Comparison of ENCODE assay signal across 8 cellular contexts in genomic region chr10:73774637-73775036, GRCh38. TPM values are rescaled to one million over a fixed set of nuclear protein-coding genes. Genes with fewer than 3 reads are reported as not detected.
DNase-seq lines count a peak whose midpoint lies in the region; ATAC-seq and TF ChIP-seq lines count a peak whose summit lies in the region.

No MANE protein-coding gene starts in this region.

- H3K36me3 ChIP-seq in left lung, result peaks cover 0 to 68% of the 10 kb centered on the region in 2 donors

- no peaks in the 10 kb centered on the region for H3K27me3 ChIP-seq in left lung

- in situ Hi-C loops in GM13977 (cut with MboI; ENCODE audit: low pct_unique_long_range_greater_than_20kb, low sequenced_read_pairs, unreplicated experiment), result no loop called here

- DNase-seq in AG09319 (ENCODE audit: extremely low read depth, low read depth) (peak; percentile 14), GM13977 (ENCODE audit: low spot score) (no peak), activated B cell treated with CpG ODN at 0.5 μM for 24 hours (no peak), left lung (no peak), GM19240 (ENCODE audit: insufficient read length, low spot score) (no peak), NCI-H774 (lab: John Stamatoyannopoulos, UW) (no peak)

- H3K36me3 Mint-ChIP-seq in activated B cell treated with CpG ODN at 0.5 μM for 24 hours (ENCODE audit: low read depth), result peaks cover 67% of the 10 kb centered on the region

- peak overlapping the region; percentile 5 for H3K27ac Mint-ChIP-seq in activated B cell treated with CpG ODN at 0.5 μM for 24 hours

- peak overlapping the region in 1 of 2 donors; percentile 98 for H3K27ac ChIP-seq in left lung

- no peaks in the 10 kb centered on the region for H3K27me3 Mint-ChIP-seq in activated B cell treated with CpG ODN at 0.5 μM for 24 hours

- TF ChIP-seq CTCF in AG09319 (IDR thresholded peaks at IDR 0.05; ENCODE audit: low read depth, low read length) (no peak; the same call in 1 of the 2 replicates), GM13977 (IDR thresholded peaks at IDR 0.05; ENCODE audit: extremely low read depth, insufficient read depth, missing control alignments) (peak; percentile 35), activated B cell treated with CpG ODN at 0.5 μM for 24 hours (IDR thresholded peaks at IDR 0.05) (no peak), left lung (IDR thresholded peaks at IDR 0.05) (no peak)

- H3K9me3 ChIP-seq in left lung, result no peaks in the 10 kb centered on the region

- intact Hi-C loops in activated B cell treated with CpG ODN at 0.5 μM for 24 hours (cut with micrococcal nuclease), result loop anchor here (5.0 kb wide), 1 partner anchor 1053 kb away; the partner anchor contains the start of gene KAT6B
- intact Hi-C loops in left lung (cut with DNase I), result no loop called here

- peaks cover 24 to 56% of the 10 kb centered on the region in 2 donors for H3K4me1 ChIP-seq in left lung

- peaks cover 48% of the 10 kb centered on the region for H3K4me1 Mint-ChIP-seq in activated B cell treated with CpG ODN at 0.5 μM for 24 hours

- H3K9me3 Mint-ChIP-seq in activated B cell treated with CpG ODN at 0.5 μM for 24 hours, result no peaks in the 10 kb centered on the region

- CTCF ChIA-PET in activated B cell treated with CpG ODN at 0.5 μM for 24 hours (lab: Charles Lee), result no interaction called here

- peak overlapping the region in 1 of 2 donors; percentile 87 for H3K4me3 ChIP-seq in left lung

- peak overlapping the region; percentile 91 for H3K4me3 Mint-ChIP-seq in activated B cell treated with CpG ODN at 0.5 μM for 24 hours

- ATAC-seq in activated B cell treated with CpG ODN at 0.5 μM for 24 hours (ENCODE audit: low read depth), result no peak
- peak; percentile 2 for ATAC-seq in left lung
- no peak for ATAC-seq in GM19467 (IDR thresholded peaks at IDR 0.05; ENCODE audit: unreplicated experiment)
- no peak for ATAC-seq in GM19452 (IDR thresholded peaks at IDR 0.05; ENCODE audit: unreplicated experiment)

- POLR2A ChIA-PET in activated B cell treated with CpG ODN at 0.5 μM for 24 hours (lab: Charles Lee), result interaction anchor here (0.8 to 3.3 kb wide), 2 partner anchors 8 to 31 kb away, joined by 3 to 77 read pairs; partner anchors contain the start of gene CHCHD1

RNA-seq across cellular contexts. Expression of gene CHCHD1, which starts 7.2 kb away (rescaled TPM):
- total RNA-seq in activated B cell treated with CpG ODN at 0.5 μM for 24 hours (19.3 and 24.2 TPM in 2 replicates), left lung (10 to 100 TPM; 24.8 to 27.5 TPM)

RNA-seq across cellular contexts. Expression of gene ZSWIM8, which starts 10.8 kb away (rescaled TPM):
- total RNA-seq in activated B cell treated with CpG ODN at 0.5 μM for 24 hours (67.5 and 93.0 TPM in 2 replicates), left lung (100 to 1,000 TPM; 103 to 112 TPM)

RNA-seq across cellular contexts. Expression of gene SEC24C, which starts 30.5 kb away (rescaled TPM):
- total RNA-seq in activated B cell treated with CpG ODN at 0.5 μM for 24 hours, result 78.5 and 89.8 TPM in 2 replicates
- 10 to 100 TPM; 86.6 to 88.1 TPM for total RNA-seq in left lung

RNA-seq across cellular contexts. Expression of gene NDST2, which starts 36.8 kb away (rescaled TPM):
- total RNA-seq in activated B cell treated with CpG ODN at 0.5 μM for 24 hours (59.4 and 61.7 TPM in 2 replicates), left lung (10 to 100 TPM; 24.1 to 32.2 TPM)
